16 cellular contexts compared by ENCODE assay signal in the genomic region with DNA sequence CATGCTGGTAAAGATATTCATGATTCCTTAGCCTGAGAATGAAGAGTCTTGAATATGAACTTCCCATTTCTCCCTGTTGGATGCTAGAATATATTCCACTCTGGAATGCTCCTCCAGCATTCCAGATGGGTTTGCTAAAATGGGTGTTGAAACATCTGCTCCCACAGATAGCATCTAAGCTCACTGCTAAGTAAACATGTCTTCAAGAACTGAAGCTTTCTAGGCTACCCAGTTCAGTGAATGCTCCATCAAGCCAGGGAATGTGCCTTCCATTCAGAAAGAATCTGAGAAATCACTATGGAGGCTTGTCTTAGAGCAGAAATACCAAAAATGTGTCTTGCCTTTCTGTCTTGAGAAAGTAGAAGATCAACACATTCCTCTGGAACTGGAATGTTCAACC.
DNase-seq lines count a peak whose midpoint lies in the region; ATAC-seq and TF ChIP-seq lines count a peak whose summit lies in the region.
"Had no signal": no experiment of that assay in that cellular context is flagged by ENCODE, and none has a peak within 500 bp of the region (broad histone marks: within the 10 kb centered on the region; RNA-seq: fewer than 3 reads in every experiment).

No MANE protein-coding gene starts in this region.

- H3K27me3 ChIP-seq in adipocyte (replicated peaks; ENCODE audit: control insufficient read depth, insufficient read depth, low read length): no peaks in the 10 kb centered on the region
- no peaks in the 10 kb centered on the region for H3K27me3 ChIP-seq in foreskin keratinocyte
- H3K27me3 ChIP-seq in stomach: no peaks in the 10 kb centered on the region

- H3K9me3 ChIP-seq in adipocyte (ENCODE audit: control insufficient read depth, low read length) (no peaks in the 10 kb centered on the region), stomach (no peaks in the 10 kb centered on the region)
- H3K9me3 ChIP-seq: lower lobe of right lung had no signal

- no peak overlapping the region for H3K4me3 Mint-ChIP-seq in natural killer cell
- H3K4me3 Mint-ChIP-seq: activated naive CD4-positive, alpha-beta T cell treated with anti-CD3 and anti-CD28 coated beads for 36 hours; stimulated activated naive CD8-positive, alpha-beta T cell treated with anti-CD3 and anti-CD28 coated beads, Interleukin-15, amount 100 ng/mL, for 72 hours; WTC11 had no signal

- no peak for TF ChIP-seq EP300 in stomach (IDR thresholded peaks at IDR 0.05)

- no peak for TF ChIP-seq CTCF in foreskin keratinocyte (conservative IDR thresholded peaks at IDR 0.05)
- TF ChIP-seq CTCF in natural killer cell (IDR thresholded peaks at IDR 0.05): no peak
- TF ChIP-seq CTCF in stomach (IDR thresholded peaks at IDR 0.05): no peak

- no peak for ATAC-seq in foreskin keratinocyte
- ATAC-seq in natural killer cell: no peak
- no peak for ATAC-seq in HG03521 (IDR thresholded peaks at IDR 0.05; ENCODE audit: unreplicated experiment)
- ATAC-seq: lower lobe of right lung, WTC11 had no signal

- H3K27ac ChIP-seq in foreskin keratinocyte (peak overlapping the region; percentile 80), stomach (no peak overlapping the region)
- H3K27ac ChIP-seq: 22Rv1, lower lobe of right lung had no signal

- H3K36me3 ChIP-seq in adipocyte (ENCODE audit: control insufficient read depth, insufficient read depth, low read length, severe bottlenecking) (no peaks in the 10 kb centered on the region), stomach (no peaks in the 10 kb centered on the region)
- H3K36me3 ChIP-seq: lower lobe of right lung had no signal

- peaks cover 6% of the 10 kb centered on the region for H3K4me1 ChIP-seq in adipocyte (ENCODE audit: control insufficient read depth, insufficient read depth, low read length)
- peaks cover 26% of the 10 kb centered on the region for H3K4me1 ChIP-seq in foreskin keratinocyte
- peaks cover 4 to 11% (median 7%) of the 10 kb centered on the region in 4 donors for H3K4me1 ChIP-seq in stomach
- H3K4me1 ChIP-seq: lower lobe of right lung had no signal

- H3K4me3 ChIP-seq in adipocyte (ENCODE audit: low read length) (no peak overlapping the region), stomach (no peak overlapping the region)
- H3K4me3 ChIP-seq: lower lobe of right lung had no signal

- no peaks in the 10 kb centered on the region for H3K27me3 Mint-ChIP-seq in natural killer cell (ENCODE audit: low read depth in 2 of 2)
- H3K27me3 Mint-ChIP-seq: stimulated activated naive CD8-positive, alpha-beta T cell treated with anti-CD3 and anti-CD28 coated beads, Interleukin-15, amount 100 ng/mL, for 72 hours had no signal

- no peak overlapping the region for H3K27ac Mint-ChIP-seq in natural killer cell
- H3K27ac Mint-ChIP-seq: activated naive CD4-positive, alpha-beta T cell treated with anti-CD3 and anti-CD28 coated beads for 36 hours; stimulated activated naive CD8-positive, alpha-beta T cell treated with anti-CD3 and anti-CD28 coated beads, Interleukin-15, amount 100 ng/mL, for 72 hours; WTC11 had no signal

- intact Hi-C loops in natural killer cell (cut with micrococcal nuclease): no loop called here
- intact Hi-C loops in stomach (cut with DNase I; ENCODE audit: low total_unique reads): no loop called here

- no peaks in the 10 kb centered on the region for H3K4me1 Mint-ChIP-seq in natural killer cell
- H3K4me1 Mint-ChIP-seq: WTC11 had no signal

- no peaks in the 10 kb centered on the region for H3K36me3 Mint-ChIP-seq in natural killer cell
- H3K36me3 Mint-ChIP-seq: WTC11 had no signal

- TF ChIP-seq POLR2A in stomach (IDR thresholded peaks at IDR 0.05): no peak

- H3K9me3 Mint-ChIP-seq in natural killer cell: no peaks in the 10 kb centered on the region
- H3K9me3 Mint-ChIP-seq: activated naive CD4-positive, alpha-beta T cell treated with anti-CD3 and anti-CD28 coated beads for 36 hours; stimulated activated naive CD8-positive, alpha-beta T cell treated with anti-CD3 and anti-CD28 coated beads, Interleukin-15, amount 100 ng/mL, for 72 hours; WTC11 had no signal

- no peak overlapping the region for H3K9ac ChIP-seq in adipocyte (ENCODE audit: low read length)

- DNase-seq in DMS53 (lab: John Stamatoyannopoulos, UW) (peak; percentile 18), DMS53 treated with DMSO at 0.1 percent for 48 hours (lab: John Stamatoyannopoulos, UW; ENCODE audit: unreplicated experiment) (no peak), adipocyte (ENCODE audit: low read depth) (peak; percentile 83), foreskin keratinocyte (peak in 1 of 2 donors; percentile 43), natural killer cell (no peak), NCI-H510A (lab: John Stamatoyannopoulos, UW) (no peak), stomach (no peak)
- DNase-seq: activated naive CD4-positive, alpha-beta T cell treated with anti-CD3 and anti-CD28 coated beads for 36 hours; Calu3; central memory CD4-positive, alpha-beta T cell; lower lobe of right lung; SW 1271 had no signal

Comparison
In these comparisons a context has a peak if more than half of its experiments do, and no peak if none do; other contexts are left out.
1. DNase-seq: peak in DMS53 (single experiment) and adipocyte (single experiment); none in DMS53 treated with DMSO at 0.1 percent for 48 hours (single experiment), natural killer cell (single experiment), NCI-H510A (single experiment) and stomach (single experiment).